Comparison of ENCODE assay signal across 7 cellular contexts in genomic region chr11:2988996-2989395, GRCh38. TPM values are rescaled to one million over a fixed set of nuclear protein-coding genes. Genes with fewer than 3 reads are reported as not detected.
DNase-seq lines count a peak whose midpoint lies in the region; ATAC-seq and TF ChIP-seq lines count a peak whose summit lies in the region.

No MANE protein-coding gene starts in this region.

- 0 out of 2 replicates have a peak overlapping the region, but pooled peaks have one; percentile 27 for H3K9ac ChIP-seq in HUES48 (ENCODE audit: low read depth, low read length)

- peaks cover 32% of the 10 kb centered on the region for H3K36me3 ChIP-seq in HUES48 (ENCODE audit: control insufficient read depth, insufficient read depth, low read length)

- CTCF ChIA-PET in activated CD4-positive, alpha-beta memory T cell treated with anti-CD3 and anti-CD28 coated beads for 36 hours (lab: Charles Lee), result interaction anchor here (0.6 to 2.8 kb wide), 9 partner anchors 8 to 388 kb away, joined by 3 to 24 read pairs (median 5); no protein-coding TSS in a partner anchor

- H3K27ac ChIP-seq in HUES48 (ENCODE audit: low read depth, low read length), result peak overlapping the region; percentile 42

- POLR2A ChIA-PET in activated CD4-positive, alpha-beta memory T cell treated with anti-CD3 and anti-CD28 coated beads for 36 hours (lab: Charles Lee), result interaction anchor here (0.8 to 4.8 kb wide), 8 partner anchors 8 to 97 kb away, joined by 3 to 53 read pairs (median 4); partner anchors contain the start of genes CARS1 and PHLDA2

- no peaks in the 10 kb centered on the region for H3K27me3 Mint-ChIP-seq in activated CD4-positive, alpha-beta memory T cell treated with anti-CD3 and anti-CD28 coated beads for 36 hours
- peaks cover 7% of the 10 kb centered on the region for H3K27me3 Mint-ChIP-seq in glutamatergic neuron (ENCODE audit: unreplicated experiment)

- peaks cover 29% of the 10 kb centered on the region for H3K4me1 ChIP-seq in HUES48 (ENCODE audit: control insufficient read depth, insufficient read depth, low read length)

- no peak for ATAC-seq in stimulated activated effector memory CD8-positive, alpha-beta T cell treated with anti-CD3 and anti-CD28 coated beads, Interleukin-12 subunit alpha, Interleukin-12 subunit beta, amount 100 ng/mL, for 72 hours
- no peak for ATAC-seq in activated CD4-positive, CD25-positive, alpha-beta regulatory T cell treated with anti-CD3 and anti-CD28 coated beads, Interleukin-2, amount 50 U/mL, for 24 hours

- no peaks in the 10 kb centered on the region for H3K9me3 ChIP-seq in HUES48 (ENCODE audit: control insufficient read depth, insufficient read depth, low read length)

- no peak for DNase-seq in activated CD4-positive, alpha-beta memory T cell treated with anti-CD3 and anti-CD28 coated beads for 36 hours
- DNase-seq in glutamatergic neuron (no peak), NCI-H2171 treated with DMSO at 0.1 percent for 48 hours (lab: John Stamatoyannopoulos, UW) (no peak), NK-92 (lab: John Stamatoyannopoulos, UW; ENCODE audit: unreplicated experiment) (no peak)
- no peak for DNase-seq in stimulated activated effector memory CD8-positive, alpha-beta T cell treated with anti-CD3 and anti-CD28 coated beads, Interleukin-12 subunit alpha, Interleukin-12 subunit beta, amount 100 ng/mL, for 72 hours (ENCODE audit: low spot score in 2 of 2)

- TF ChIP-seq CTCF in glutamatergic neuron (IDR thresholded peaks at IDR 0.05; ENCODE audit: partially characterized antibody, unreplicated experiment), result no peak

- intact Hi-C loops in activated CD4-positive, alpha-beta memory T cell treated with anti-CD3 and anti-CD28 coated beads for 36 hours (cut with micrococcal nuclease), result loop anchor here (2.0 kb wide), 3 partner anchors 38 to 808 kb away; partner anchors contain the start of gene NUP98

- H3K4me3 Mint-ChIP-seq in activated CD4-positive, alpha-beta memory T cell treated with anti-CD3 and anti-CD28 coated beads for 36 hours, result peak overlapping the region; percentile 99
- peak overlapping the region; percentile 99 for H3K4me3 Mint-ChIP-seq in glutamatergic neuron (ENCODE audit: unreplicated experiment)
- H3K4me3 Mint-ChIP-seq in stimulated activated effector memory CD8-positive, alpha-beta T cell treated with anti-CD3 and anti-CD28 coated beads, Interleukin-12 subunit alpha, Interleukin-12 subunit beta, amount 100 ng/mL, for 72 hours, result peak overlapping the region; percentile 87

- H3K9me3 Mint-ChIP-seq in activated CD4-positive, alpha-beta memory T cell treated with anti-CD3 and anti-CD28 coated beads for 36 hours, result no peaks in the 10 kb centered on the region
- H3K9me3 Mint-ChIP-seq in glutamatergic neuron (ENCODE audit: unreplicated experiment), result peaks cover 8% of the 10 kb centered on the region
- H3K9me3 Mint-ChIP-seq in stimulated activated effector memory CD8-positive, alpha-beta T cell treated with anti-CD3 and anti-CD28 coated beads, Interleukin-12 subunit alpha, Interleukin-12 subunit beta, amount 100 ng/mL, for 72 hours, result no peaks in the 10 kb centered on the region

- H3K27ac Mint-ChIP-seq in activated CD4-positive, alpha-beta memory T cell treated with anti-CD3 and anti-CD28 coated beads for 36 hours, result peak overlapping the region; percentile 100
- no peak overlapping the region for H3K27ac Mint-ChIP-seq in glutamatergic neuron (ENCODE audit: unreplicated experiment)
- H3K27ac Mint-ChIP-seq in stimulated activated effector memory CD8-positive, alpha-beta T cell treated with anti-CD3 and anti-CD28 coated beads, Interleukin-12 subunit alpha, Interleukin-12 subunit beta, amount 100 ng/mL, for 72 hours, result peak overlapping the region; percentile 89

- H3K36me3 Mint-ChIP-seq in activated CD4-positive, alpha-beta memory T cell treated with anti-CD3 and anti-CD28 coated beads for 36 hours, result peaks cover 41% of the 10 kb centered on the region
- H3K36me3 Mint-ChIP-seq in glutamatergic neuron (ENCODE audit: unreplicated experiment), result peaks cover 4% of the 10 kb centered on the region
- H3K36me3 Mint-ChIP-seq in stimulated activated effector memory CD8-positive, alpha-beta T cell treated with anti-CD3 and anti-CD28 coated beads, Interleukin-12 subunit alpha, Interleukin-12 subunit beta, amount 100 ng/mL, for 72 hours, result peaks cover 90% of the 10 kb centered on the region

- peaks cover 51% of the 10 kb centered on the region for H3K4me1 Mint-ChIP-seq in activated CD4-positive, alpha-beta memory T cell treated with anti-CD3 and anti-CD28 coated beads for 36 hours (ENCODE audit: low read depth)
- peaks cover 25% of the 10 kb centered on the region for H3K4me1 Mint-ChIP-seq in glutamatergic neuron (ENCODE audit: low read depth, unreplicated experiment)
- peaks cover 39% of the 10 kb centered on the region for H3K4me1 Mint-ChIP-seq in stimulated activated effector memory CD8-positive, alpha-beta T cell treated with anti-CD3 and anti-CD28 coated beads, Interleukin-12 subunit alpha, Interleukin-12 subunit beta, amount 100 ng/mL, for 72 hours

- H3K27me3 ChIP-seq in HUES48 (ENCODE audit: control insufficient read depth, insufficient read depth, low read length), result no peaks in the 10 kb centered on the region

- H3K4me3 ChIP-seq in HUES48 (ENCODE audit: low read depth, low read length), result peak overlapping the region; percentile 98

RNA-seq across cellular contexts. Expression of gene NAP1L4, which starts 3.1 kb away (rescaled TPM):
- total RNA-seq in activated CD4-positive, alpha-beta memory T cell treated with anti-CD3 and anti-CD28 coated beads for 36 hours, result 100 to 1,000 TPM; 261 to 263 TPM
- 209 TPM for total RNA-seq in glutamatergic neuron (ENCODE audit: unreplicated experiment)

RNA-seq across cellular contexts. Expression of gene PHLDA2, which starts 59.8 kb away (rescaled TPM):
- total RNA-seq in activated CD4-positive, alpha-beta memory T cell treated with anti-CD3 and anti-CD28 coated beads for 36 hours, result 1 to 10 TPM; 7.6 to 8.3 TPM
- total RNA-seq in glutamatergic neuron (ENCODE audit: unreplicated experiment), result 1.2 TPM
